Comparison of ENCODE assay signal across 1 cellular context in genomic region chr19:34960940-34961679, GRCh38.
TF ChIP-seq lines count a peak whose summit lies in the region.

No MANE protein-coding gene starts in this region.

TF ChIP-seq in HepG2, 621 proteins besides CTCF, POLR2A, EP300 and RAD21:
- 0 out of 2 replicates have a peak, but pooled peaks have one; percentile 21 for TF ChIP-seq ZNF280B (CRISPR knock-in tag; IDR thresholded peaks at IDR 0.05; ENCODE audit: borderline replicate concordance)
- no peak for TF ChIP-seq ZUFSP (CRISPR knock-in tag; IDR thresholded peaks at IDR 0.05; ENCODE audit: borderline replicate concordance)
- TF ChIP-seq ZNF230 (CRISPR knock-in tag; IDR thresholded peaks at IDR 0.05) = no peak
- 0 out of 2 replicates have a peak, but pooled peaks have one; percentile 20 for TF ChIP-seq NRL (CRISPR knock-in tag; IDR thresholded peaks at IDR 0.05; ENCODE audit: borderline replicate concordance)
- no peak for TF ChIP-seq BRD4 (CRISPR knock-in tag; IDR thresholded peaks at IDR 0.05)
- peak; percentile 36; the same call in 1 of the 2 replicates for TF ChIP-seq KDM5B (CRISPR knock-in tag; IDR thresholded peaks at IDR 0.05; ENCODE audit: borderline replicate concordance)
- no peak for TF ChIP-seq BRF2 (CRISPR knock-in tag; IDR thresholded peaks at IDR 0.05)
- TF ChIP-seq PLRG1 (conservative IDR thresholded peaks at IDR 0.05) = no peak
- peak; percentile 53 for TF ChIP-seq ZNF687 (CRISPR knock-in tag; IDR thresholded peaks at IDR 0.05)
- TF ChIP-seq SAP130 (CRISPR knock-in tag; IDR thresholded peaks at IDR 0.05; ENCODE audit: low read depth) = 0 out of 2 replicates have a peak, but pooled peaks have one; percentile 20
